Comparison of ENCODE assay signal across 8 cellular contexts in the genomic region with DNA sequence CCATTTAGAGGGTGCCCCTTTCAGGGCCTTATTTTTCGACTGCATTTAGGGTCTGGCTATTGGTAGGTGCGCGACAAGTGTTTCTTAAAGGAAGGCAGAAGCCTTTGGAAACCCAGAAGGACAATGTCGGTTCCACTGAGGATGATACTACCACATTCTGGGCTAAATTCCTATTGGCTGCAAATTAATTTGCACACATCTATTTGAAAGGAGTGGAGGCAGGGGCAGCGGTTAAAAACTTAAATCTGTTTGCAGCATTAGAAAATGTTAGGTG. TPM values are rescaled to one million over a fixed set of nuclear protein-coding genes. Genes with fewer than 3 reads are reported as not detected.
A peak's percentile ranks its signal among the peaks of the same experiment; 100 is the strongest.
DNase-seq lines count a peak whose midpoint lies in the region; ATAC-seq, FAIRE-seq and TF ChIP-seq lines count a peak whose summit lies in the region.

No MANE protein-coding gene starts in this region.

- no peak for TF ChIP-seq CTCF in H1 (IDR thresholded peaks at IDR 0.05; ENCODE audit: control extremely low read depth in 1 of 3, insufficient read depth in 1 of 3, low read depth in 1 of 3, low read length in 3 of 3)

- H3K56ac ChIP-seq in H1 (replicated peaks; ENCODE audit: insufficient read length, low read depth, low read length), result no peak overlapping the region

- no peak for TF ChIP-seq POLR2A in H1 (IDR thresholded peaks at IDR 0.05; ENCODE audit: control extremely low read depth in 1 of 2, low read depth in 2 of 2, low read length in 2 of 2)

- H3K27ac ChIP-seq in ACC112 (ENCODE audit: low read depth, low read length), result no peak overlapping the region
- no peak overlapping the region for H3K27ac ChIP-seq in H1 (ENCODE audit: low read depth, low read length)

- H2BK120ac ChIP-seq in H1 (replicated peaks; ENCODE audit: low read depth, low read length), result no peak overlapping the region

- CTCF ChIA-PET in H1 (lab: Charles Lee; ENCODE audit: partially characterized antibody), result interaction anchor here (0.5 to 1.5 kb wide), 3 partner anchors 11 to 102 kb away, joined by 3 read pairs; no protein-coding TSS in a partner anchor

- H2BK20ac ChIP-seq in H1 (ENCODE audit: low read length), result no peak overlapping the region

- no peak overlapping the region for H4K5ac ChIP-seq in H1 (ENCODE audit: insufficient read length, low read depth, low read length)

- peaks cover 3% of the 10 kb centered on the region; the same call in 1 of the 2 replicates for H3K79me1 ChIP-seq in H1 (ENCODE audit: low read depth, low read length)

- H4K20me1 ChIP-seq in H1 (replicated peaks in 1 of 2; ENCODE audit: control insufficient read depth in 1 of 2, insufficient read depth in 2 of 2, low read length in 2 of 2), result no peaks in the 10 kb centered on the region

- DNase-seq in MG63, result no peak
- no peak for DNase-seq in H1 (ENCODE audit: low read depth in 1 of 2, low spot score in 2 of 2)
- DNase-seq in natural killer cell treated with Interleukin-12 subunit alpha and Interleukin-12 subunit beta and Interleukin-15 and Interleukin-18, amount 100 ng/mL, for 72 hours (ENCODE audit: low spot score), result no peak
- DNase-seq in SHP77 treated with DMSO at 0.1 percent for 48 hours (lab: John Stamatoyannopoulos, UW), result no peak
- no peak for DNase-seq in NCI-H524 (lab: John Stamatoyannopoulos, UW)
- no peak for DNase-seq in activated effector memory CD4-positive, alpha-beta T cell treated with Interleukin-2 at 50 U/mL for 16 hours

- H3K36me3 Mint-ChIP-seq in natural killer cell treated with Interleukin-12 subunit alpha and Interleukin-12 subunit beta and Interleukin-15 and Interleukin-18, amount 100 ng/mL, for 72 hours, result no peaks in the 10 kb centered on the region

- H3K4ac ChIP-seq in H1 (replicated peaks; ENCODE audit: insufficient read length, low read depth, low read length), result no peak overlapping the region

- H4K91ac ChIP-seq in H1 (replicated peaks; ENCODE audit: insufficient read length, low read length), result no peak overlapping the region

- TF ChIP-seq EP300 in H1 (IDR thresholded peaks at IDR 0.05; ENCODE audit: borderline replicate concordance in 1 of 2, low read depth in 2 of 2, low read length in 2 of 2), result no peak

- no peak for ATAC-seq in natural killer cell treated with Interleukin-12 subunit alpha and Interleukin-12 subunit beta and Interleukin-15 and Interleukin-18, amount 100 ng/mL, for 72 hours
- no peak for ATAC-seq in HG02973 (IDR thresholded peaks at IDR 0.05; ENCODE audit: unreplicated experiment)

- no peaks in the 10 kb centered on the region for H3K9me3 Mint-ChIP-seq in natural killer cell treated with Interleukin-12 subunit alpha and Interleukin-12 subunit beta and Interleukin-15 and Interleukin-18, amount 100 ng/mL, for 72 hours

- H3K14ac ChIP-seq in H1 (ENCODE audit: insufficient read length), result no peak overlapping the region

- H3K18ac ChIP-seq in H1 (ENCODE audit: extremely low read depth, low read length), result 0 out of 2 replicates have a peak overlapping the region, but pooled peaks have one; percentile 87

- H2AK5ac ChIP-seq in H1 (ENCODE audit: low read depth, low read length), result no peak overlapping the region

- H3K27me3 ChIP-seq in ACC112 (ENCODE audit: insufficient read depth, low read length) (no peaks in the 10 kb centered on the region), MG63 (no peaks in the 10 kb centered on the region), H1 (replicated peaks in 1 of 4; ENCODE audit: control insufficient read depth in 3 of 4, extremely low read depth in 1 of 4, insufficient read depth in 3 of 4, low read length in 3 of 4) (no peaks in the 10 kb centered on the region)

- no peak overlapping the region for H3K27ac Mint-ChIP-seq in natural killer cell treated with Interleukin-12 subunit alpha and Interleukin-12 subunit beta and Interleukin-15 and Interleukin-18, amount 100 ng/mL, for 72 hours

- H3K4me3 ChIP-seq in ACC112 (ENCODE audit: low read depth, low read length) (peak overlapping the region; percentile 77), MG63 (peak overlapping the region; percentile 59), H1 (ENCODE audit: extremely low read depth in 1 of 4, insufficient read depth in 2 of 4, low read depth in 3 of 4, low read length in 4 of 4) (peak overlapping the region; percentile 73 to 90 (median 86))

- FAIRE-seq in H1 (lab: Jason Lieb, UNC), result no peak

- H2BK15ac ChIP-seq in H1 (ENCODE audit: low read length), result no peak overlapping the region

- H3K9me3 ChIP-seq in MG63 (no peaks in the 10 kb centered on the region), H1 (ENCODE audit: insufficient read depth in 2 of 2, low read depth in 1 of 2, low read length in 1 of 2) (no peaks in the 10 kb centered on the region)

- H3K4me3 Mint-ChIP-seq in natural killer cell treated with Interleukin-12 subunit alpha and Interleukin-12 subunit beta and Interleukin-15 and Interleukin-18, amount 100 ng/mL, for 72 hours, result peak overlapping the region; percentile 72

- H3K36me3 ChIP-seq in ACC112 (ENCODE audit: insufficient read depth, low read length), result no peaks in the 10 kb centered on the region
- no peaks in the 10 kb centered on the region for H3K36me3 ChIP-seq in MG63
- H3K36me3 ChIP-seq in H1 (ENCODE audit: control insufficient read depth in 2 of 4, insufficient read depth in 4 of 4, low read length in 3 of 4), result no peaks in the 10 kb centered on the region

- POLR2A ChIA-PET in H1 (lab: Charles Lee; ENCODE audit: partially characterized antibody), result interaction anchor here (0.8 to 1.8 kb wide), 6 partner anchors 10 to 37 kb away, joined by 3 to 6 read pairs (median 5); a partner anchor contains a TSS

- WGBS in H1 (ENCODE audit: extremely low coverage in 1 of 2, insufficient coverage in 1 of 2, insufficient read length in 1 of 2, insufficient replicate concordance in 2 of 2, low coverage in 1 of 2, low lambda C conversion rate in 2 of 2, missing lambda C conversion rate in 1 of 2), 2 experiments, result 32% methylated on average over 5 of the region's 5 CpGs; no CpG with 5 or more reads in 1 of the 2 experiments

- 0 out of 2 replicates have a peak overlapping the region, but pooled peaks have one; percentile 32 for H2BK5ac ChIP-seq in H1 (ENCODE audit: low read depth, low read length)

- peaks cover 12 to 13% of the 10 kb centered on the region in 2 donors for H3K4me1 Mint-ChIP-seq in natural killer cell treated with Interleukin-12 subunit alpha and Interleukin-12 subunit beta and Interleukin-15 and Interleukin-18, amount 100 ng/mL, for 72 hours (ENCODE audit: low read depth in 2 of 2)

- H2AFZ ChIP-seq in ACC112 (ENCODE audit: low read length, unreplicated experiment) (peak overlapping the region; percentile 39), H1 (ENCODE audit: low read length) (no peak overlapping the region)

- H3K27me3 Mint-ChIP-seq in natural killer cell treated with Interleukin-12 subunit alpha and Interleukin-12 subunit beta and Interleukin-15 and Interleukin-18, amount 100 ng/mL, for 72 hours, result no peaks in the 10 kb centered on the region

- peaks cover 3% of the 10 kb centered on the region; the same call in 1 of the 2 replicates for H3K23me2 ChIP-seq in H1 (ENCODE audit: low read depth, low read length)

- H3K23ac ChIP-seq in H1 (ENCODE audit: insufficient read length), result no peak overlapping the region

- H3K9ac ChIP-seq in H1 (replicated peaks in 1 of 4; ENCODE audit: extremely low read depth in 1 of 4, low read depth in 3 of 4, low read length in 3 of 4), result peak overlapping the region in 1 of 4 experiments; percentile 73; a peak in 2 of 7 replicates

- H3K4me2 ChIP-seq in H1 (ENCODE audit: insufficient read depth in 1 of 2, low read depth in 2 of 2, low read length in 2 of 2), result peak overlapping the region; percentile 72 to 78

- H2BK12ac ChIP-seq in H1 (ENCODE audit: low read depth, low read length), result no peak overlapping the region

- no peak for TF ChIP-seq RAD21 in H1 (IDR thresholded peaks at IDR 0.05 in 1 of 2, conservative IDR thresholded peaks at IDR 0.05 in 1 of 2; ENCODE audit: low read depth in 2 of 2, low read length in 2 of 2)

- peaks cover 8% of the 10 kb centered on the region for H3K4me1 ChIP-seq in ACC112 (ENCODE audit: control insufficient read depth, insufficient read depth, low read length, unreplicated experiment)
- peaks cover 0 to 8% (median 2%) of the 10 kb centered on the region in 4 experiments; a peak in 5 of 7 replicates for H3K4me1 ChIP-seq in H1 (replicated peaks in 1 of 4; ENCODE audit: control insufficient read depth in 3 of 4, insufficient read depth in 4 of 4, low read length in 3 of 4)

- H4K8ac ChIP-seq in H1 (ENCODE audit: extremely low read depth, insufficient read depth, low read length), result no peak overlapping the region

- no peaks in the 10 kb centered on the region for H3K79me2 ChIP-seq in ACC112 (ENCODE audit: control insufficient read depth, insufficient read depth, low read length, unreplicated experiment)
- H3K79me2 ChIP-seq in H1 (ENCODE audit: control insufficient read depth in 1 of 2, insufficient read depth in 2 of 2, low read length in 2 of 2), result peaks cover 14 to 50% of the 10 kb centered on the region in 2 experiments

RNA-seq across cellular contexts. Expression of a gene that starts 1.1 kb away (rescaled TPM):
- 2.6 and 3.0 TPM in 2 replicates for total RNA-seq in MG63 (2014; rRNA removed; shearing (Covaris generic); ENCODE audit: low replicate concordance)
- 45.8 and 55.6 TPM in 2 replicates for total RNA-seq in H1 (2021; fragmentation: NEBNext Ultra II Directional; extraction: Animal tissue kit (Norgen Biotek cat#: 25700))
- polyA plus RNA-seq in H1 (2011; rRNA removed), result 6.3 and 8.2 TPM in 2 replicates
- 11.3 TPM for polyA plus RNA-seq in H1 (2011; cell fraction: cytosol; rRNA removed)
- 9.1 TPM for polyA plus RNA-seq in H1 (2011; cell fraction: nucleus; rRNA removed)
- polyA plus RNA-seq in H1 (2012, experiment 1 of 2), result 19.5 to 24.4 TPM (median 20.0 TPM) in 4 replicates
- 2.0 TPM for polyA plus RNA-seq in H1 (2012, experiment 2 of 2)
- 18.5 TPM for polyA plus RNA-seq in H1 (2013, experiment 1 of 2)
- polyA plus RNA-seq in H1 (2013, experiment 2 of 2), result 18.7 TPM
- polyA minus RNA-seq in H1 (2011; rRNA and poly(A)+ RNA removed), result 56.6 and 67.1 TPM in 2 replicates
- 27.9 TPM for polyA minus RNA-seq in H1 (2011; cell fraction: cytosol; rRNA and poly(A)+ RNA removed)
- 136 TPM for polyA minus RNA-seq in H1 (2011; cell fraction: nucleus; rRNA and poly(A)+ RNA removed)
- 1 to 10 TPM; 3.9 to 5.8 TPM for total RNA-seq in natural killer cell treated with Interleukin-12 subunit alpha and Interleukin-12 subunit beta and Interleukin-15 and Interleukin-18, amount 100 ng/mL, for 72 hours

RNA-seq across cellular contexts. Expression of a gene that starts 18.4 kb away (rescaled TPM):
- 16.5 and 37.7 TPM in 2 replicates for total RNA-seq in MG63 (2014; rRNA removed; shearing (Covaris generic); ENCODE audit: low replicate concordance)
- 17.7 and 21.1 TPM in 2 replicates for total RNA-seq in H1 (2021; fragmentation: NEBNext Ultra II Directional; extraction: Animal tissue kit (Norgen Biotek cat#: 25700))
- polyA plus RNA-seq in H1 (2011; rRNA removed), result 20.5 and 25.8 TPM in 2 replicates
- 24.0 TPM for polyA plus RNA-seq in H1 (2011; cell fraction: cytosol; rRNA removed)
- 18.7 TPM for polyA plus RNA-seq in H1 (2011; cell fraction: nucleus; rRNA removed)
- polyA plus RNA-seq in H1 (2012, experiment 1 of 2), result 13.2 to 19.1 TPM (median 15.5 TPM) in 4 replicates
- polyA plus RNA-seq in H1 (2012, experiment 2 of 2), result 17.2 TPM
- polyA plus RNA-seq in H1 (2013, experiment 1 of 2), result 27.2 TPM
- polyA plus RNA-seq in H1 (2013, experiment 2 of 2), result 24.2 TPM
- 11.3 and 12.2 TPM in 2 replicates for polyA minus RNA-seq in H1 (2011; rRNA and poly(A)+ RNA removed)
- polyA minus RNA-seq in H1 (2011; cell fraction: cytosol; rRNA and poly(A)+ RNA removed), result 10.7 TPM
- 32.3 TPM for polyA minus RNA-seq in H1 (2011; cell fraction: nucleus; rRNA and poly(A)+ RNA removed)
- total RNA-seq in natural killer cell treated with Interleukin-12 subunit alpha and Interleukin-12 subunit beta and Interleukin-15 and Interleukin-18, amount 100 ng/mL, for 72 hours, result 10 to 100 TPM; 32.7 to 33.1 TPM
